In genomic region chr16:86941731-86942468, GRCh38 we compare ENCODE assay signal across 19 cellular contexts.
"Had no signal": no experiment of that assay in that cellular context is flagged by ENCODE, and none has a peak within 500 bp of the region (broad histone marks: within the 10 kb centered on the region; RNA-seq: fewer than 3 reads in every experiment).

No MANE protein-coding gene starts in this region.

- H3K4me1 Mint-ChIP-seq: activated CD4-positive, alpha-beta memory T cell treated with anti-CD3 and anti-CD28 coated beads, Interleukin-2, amount 10 ng/mL, durations not matched to agents 7 days and 5 days; activated CD4-positive, alpha-beta T cell treated with anti-CD3 and anti-CD28 coated beads, Interleukin-2, amount 10 ng/mL, durations not matched to agents 24 days and 14 days; activated naive CD8-positive, alpha-beta T cell treated with anti-CD3 and anti-CD28 coated beads, Interleukin-2, amount 10 ng/mL, durations not matched to agents 7 days and 5 days had no signal

- ATAC-seq: activated CD4-positive, CD25-positive, alpha-beta regulatory T cell treated with anti-CD3 and anti-CD28 coated beads, Interleukin-2, amount 50 U/mL, for 24 hours; activated T-cell treated with anti-CD3 and anti-CD28 coated beads, Interleukin-2, amount 50 U/mL, for 72 hours; left lung had no signal

- H3K4me3 ChIP-seq: left lung, sigmoid colon, spleen had no signal

- H3K27ac Mint-ChIP-seq: activated CD4-positive, alpha-beta memory T cell treated with anti-CD3 and anti-CD28 coated beads, Interleukin-2, amount 10 ng/mL, durations not matched to agents 7 days and 5 days; activated CD4-positive, alpha-beta T cell treated with anti-CD3 and anti-CD28 coated beads, Interleukin-2, amount 10 ng/mL, durations not matched to agents 24 days and 14 days; activated naive CD4-positive, alpha-beta T cell treated with anti-CD3 and anti-CD28 coated beads for 36 hours; activated naive CD8-positive, alpha-beta T cell treated with anti-CD3 and anti-CD28 coated beads, Interleukin-2, amount 10 ng/mL, durations not matched to agents 7 days and 5 days; activated T-cell treated with anti-CD3 and anti-CD28 coated beads, Interleukin-2, amount 50 U/mL, for 72 hours; nephron progenitor cell had no signal

- H3K36me3 ChIP-seq: left lung, sigmoid colon, spleen had no signal

- DNase-seq: activated CD4-positive, alpha-beta memory T cell treated with anti-CD3 and anti-CD28 coated beads, Interleukin-2, amount 10 ng/mL, durations not matched to agents 7 days and 5 days; activated CD4-positive, alpha-beta T cell treated with anti-CD3 and anti-CD28 coated beads, Interleukin-2, amount 10 ng/mL, durations not matched to agents 24 days and 14 days; activated effector memory CD4-positive, alpha-beta T cell treated with Interleukin-2 at 50 U/mL for 16 hours; activated naive CD4-positive, alpha-beta T cell treated with anti-CD3 and anti-CD28 coated beads for 36 hours; activated naive CD8-positive, alpha-beta T cell treated with anti-CD3 and anti-CD28 coated beads, Interleukin-2, amount 10 ng/mL, durations not matched to agents 7 days and 5 days; activated T-cell treated with anti-CD3 and anti-CD28 coated beads, Interleukin-2, amount 50 U/mL, for 72 hours; amygdala; caudate nucleus; effector memory CD4-positive, alpha-beta T cell; kidney glomerular epithelial cell; left lung; midbrain; nephron progenitor cell; sigmoid colon; spleen; stimulated activated CD4-positive, alpha-beta T cell treated with anti-CD3 and anti-CD28 coated beads, Interleukin-4, amount 100 ng/mL, for 1 hour; stimulated activated naive CD4-positive, alpha-beta T cell treated with Interleukin-2 at 50 U/mL for 16 hours had no signal

- H3K4me1 ChIP-seq: left lung, sigmoid colon, spleen had no signal

- H3K36me3 Mint-ChIP-seq: activated naive CD8-positive, alpha-beta T cell treated with anti-CD3 and anti-CD28 coated beads, Interleukin-2, amount 10 ng/mL, durations not matched to agents 7 days and 5 days; brain had no signal

- H3K9me3 Mint-ChIP-seq: activated CD4-positive, alpha-beta T cell treated with anti-CD3 and anti-CD28 coated beads, Interleukin-2, amount 10 ng/mL, durations not matched to agents 24 days and 14 days had no signal

- H3K27me3 Mint-ChIP-seq: activated CD4-positive, alpha-beta T cell treated with anti-CD3 and anti-CD28 coated beads, Interleukin-2, amount 10 ng/mL, durations not matched to agents 24 days and 14 days; brain had no signal

- H3K27ac ChIP-seq: left lung, sigmoid colon, spleen had no signal

- H3K4me3 Mint-ChIP-seq: activated CD4-positive, alpha-beta memory T cell treated with anti-CD3 and anti-CD28 coated beads, Interleukin-2, amount 10 ng/mL, durations not matched to agents 7 days and 5 days; activated CD4-positive, alpha-beta T cell treated with anti-CD3 and anti-CD28 coated beads, Interleukin-2, amount 10 ng/mL, durations not matched to agents 24 days and 14 days; activated naive CD4-positive, alpha-beta T cell treated with anti-CD3 and anti-CD28 coated beads for 36 hours; activated naive CD8-positive, alpha-beta T cell treated with anti-CD3 and anti-CD28 coated beads, Interleukin-2, amount 10 ng/mL, durations not matched to agents 7 days and 5 days; activated T-cell treated with anti-CD3 and anti-CD28 coated beads, Interleukin-2, amount 50 U/mL, for 72 hours; nephron progenitor cell had no signal

- H3K9me3 ChIP-seq: left lung had no signal
